In genomic region chr4:111937368-111937767, GRCh38 we compare ENCODE assay signal across 7 cellular contexts.
DNase-seq lines count a peak whose midpoint lies in the region; ATAC-seq, FAIRE-seq and TF ChIP-seq lines count a peak whose summit lies in the region.

No MANE protein-coding gene starts in this region.

- no peaks in the 10 kb centered on the region for H3K36me3 ChIP-seq in bronchial epithelial cell (ENCODE audit: control insufficient read depth, insufficient read depth, low read length)

- no peak overlapping the region for H3K4me3 Mint-ChIP-seq in stimulated activated naive B cell treated with anti-CD40 and anti-IgM and Interleukin-4, amounts not matched to agents 10 μg/mL and 1 μg/mL and 100 μg/mL, for 72 hours
- no peak overlapping the region for H3K4me3 Mint-ChIP-seq in mesothelial cell of epicardium
- no peak overlapping the region for H3K4me3 Mint-ChIP-seq in CD14-positive monocyte

- peaks cover 8 to 12% of the 10 kb centered on the region in 2 donors for H3K27me3 Mint-ChIP-seq in stimulated activated naive B cell treated with anti-CD40 and anti-IgM and Interleukin-4, amounts not matched to agents 10 μg/mL and 1 μg/mL and 100 μg/mL, for 72 hours
- H3K27me3 Mint-ChIP-seq in mesothelial cell of epicardium (ENCODE audit: low read depth): peaks cover 7% of the 10 kb centered on the region
- peaks cover 11 to 18% (median 17%) of the 10 kb centered on the region in 3 donors for H3K27me3 Mint-ChIP-seq in CD14-positive monocyte (ENCODE audit: low read depth in 3 of 3)

- H3K27ac Mint-ChIP-seq in stimulated activated naive B cell treated with anti-CD40 and anti-IgM and Interleukin-4, amounts not matched to agents 10 μg/mL and 1 μg/mL and 100 μg/mL, for 72 hours: no peak overlapping the region
- H3K27ac Mint-ChIP-seq in mesothelial cell of epicardium: no peak overlapping the region
- no peak overlapping the region for H3K27ac Mint-ChIP-seq in CD14-positive monocyte

- no peak for FAIRE-seq in bronchial epithelial cell (lab: Jason Lieb, UNC)

- H3K27me3 ChIP-seq in bronchial epithelial cell (ENCODE audit: control insufficient read depth, insufficient read depth, low read length): no peaks in the 10 kb centered on the region

- peak; percentile 90 for ATAC-seq in GM18502 (IDR thresholded peaks at IDR 0.05; ENCODE audit: poor library complexity, unreplicated experiment)
- peak; percentile 62 to 74 for ATAC-seq in stimulated activated naive B cell treated with anti-CD40 and anti-IgM and Interleukin-4, amounts not matched to agents 10 μg/mL and 1 μg/mL and 100 μg/mL, for 72 hours (replicated peaks)

- TF ChIP-seq CTCF in HFF-Myc (IDR thresholded peaks at IDR 0.05; ENCODE audit: low read depth, low read length, missing control alignments): peak; percentile 19
- TF ChIP-seq CTCF in bronchial epithelial cell (IDR thresholded peaks at IDR 0.05; ENCODE audit: insufficient read depth, low read length, severe bottlenecking): peak; percentile 13
- TF ChIP-seq CTCF in mesothelial cell of epicardium (IDR thresholded peaks at IDR 0.05; ENCODE audit: unreplicated experiment): no peak
- TF ChIP-seq CTCF in CD14-positive monocyte (IDR thresholded peaks at IDR 0.05): no peak

- no peaks in the 10 kb centered on the region for H3K36me3 Mint-ChIP-seq in stimulated activated naive B cell treated with anti-CD40 and anti-IgM and Interleukin-4, amounts not matched to agents 10 μg/mL and 1 μg/mL and 100 μg/mL, for 72 hours
- H3K36me3 Mint-ChIP-seq in mesothelial cell of epicardium (no peaks in the 10 kb centered on the region), CD14-positive monocyte (no peaks in the 10 kb centered on the region)

- H3K9me3 Mint-ChIP-seq in stimulated activated naive B cell treated with anti-CD40 and anti-IgM and Interleukin-4, amounts not matched to agents 10 μg/mL and 1 μg/mL and 100 μg/mL, for 72 hours: no peaks in the 10 kb centered on the region
- no peaks in the 10 kb centered on the region for H3K9me3 Mint-ChIP-seq in mesothelial cell of epicardium
- H3K9me3 Mint-ChIP-seq in CD14-positive monocyte: no peaks in the 10 kb centered on the region

- no peaks in the 10 kb centered on the region for H3K4me1 Mint-ChIP-seq in stimulated activated naive B cell treated with anti-CD40 and anti-IgM and Interleukin-4, amounts not matched to agents 10 μg/mL and 1 μg/mL and 100 μg/mL, for 72 hours
- H3K4me1 Mint-ChIP-seq in mesothelial cell of epicardium (peaks cover 11% of the 10 kb centered on the region), CD14-positive monocyte (no peaks in the 10 kb centered on the region)

- H3K4me3 ChIP-seq in HFF-Myc (replicated peaks; ENCODE audit: low read depth, low read length) (no peak overlapping the region), bronchial epithelial cell (ENCODE audit: low read depth, low read length) (no peak overlapping the region)

- intact Hi-C loops in CD14-positive monocyte (cut with micrococcal nuclease): no loop called here

- DNase-seq in HFF-Myc (ENCODE audit: extremely low read depth, low read depth) (no peak), NCI-H1105 treated with DMSO at 0.1 percent for 48 hours (lab: John Stamatoyannopoulos, UW) (peak; percentile 47), bronchial epithelial cell (ENCODE audit: low read depth) (peak; percentile 75), mesothelial cell of epicardium (ENCODE audit: low spot score in 2 of 2, unreplicated experiment in 2 of 2) (no peak), CD14-positive monocyte (ENCODE audit: low spot score) (no peak)
- no peak for DNase-seq in stimulated activated naive B cell treated with anti-CD40 and anti-IgM and Interleukin-4, amounts not matched to agents 10 μg/mL and 1 μg/mL and 100 μg/mL, for 72 hours

Comparison
In these comparisons a context has a peak if more than half of its experiments do, and no peak if none do; other contexts are left out.
1. DNase-seq: peak in NCI-H1105 treated with DMSO at 0.1 percent for 48 hours (single experiment) and bronchial epithelial cell (single experiment); none in HFF-Myc (single experiment), stimulated activated naive B cell treated with anti-CD40 and anti-IgM and Interleukin-4, amounts not matched to agents 10 μg/mL and 1 μg/mL and 100 μg/mL, for 72 hours (single experiment), mesothelial cell of epicardium (0 of 2) and CD14-positive monocyte (single experiment).
2. CTCF ChIP-seq: peak in HFF-Myc (single experiment) and bronchial epithelial cell (single experiment); none in mesothelial cell of epicardium (single experiment) and CD14-positive monocyte (single experiment).